22 cellular contexts compared by ENCODE assay signal in genomic region chr1:10396870-10397269, GRCh38. TPM values are rescaled to one million over a fixed set of nuclear protein-coding genes. Genes with fewer than 3 reads are reported as not detected.
DNase-seq lines count a peak whose midpoint lies in the region; ATAC-seq, FAIRE-seq and TF ChIP-seq lines count a peak whose summit lies in the region.
"Had no signal": no experiment of that assay in that cellular context is flagged by ENCODE, and none has a peak within 500 bp of the region (broad histone marks: within the 10 kb centered on the region; RNA-seq: fewer than 3 reads in every experiment).

No MANE protein-coding gene starts in this region.

- H3K27me3 Mint-ChIP-seq in activated naive CD8-positive, alpha-beta T cell, result no peaks in the 10 kb centered on the region
- no peaks in the 10 kb centered on the region for H3K27me3 Mint-ChIP-seq in activated naive CD8-positive, alpha-beta T cell treated with anti-CD3 and anti-CD28 coated beads, Interleukin-2, amount 50 U/mL, for 24 hours
- peaks cover 9% of the 10 kb centered on the region for H3K27me3 Mint-ChIP-seq in HFFc6 (ENCODE audit: insufficient read depth)
- H3K27me3 Mint-ChIP-seq: activated CD4-positive, alpha-beta T cell treated with anti-CD3 and anti-CD28 coated beads for 36 hours had no signal

- H3K27ac ChIP-seq in endothelial cell of umbilical vein (ENCODE audit: insufficient read depth, low read depth, low read length) (no peak overlapping the region), neutrophil (peak overlapping the region; percentile 96)
- H3K27ac ChIP-seq: epithelial cell of prostate had no signal

- no peaks in the 10 kb centered on the region for H4K20me1 ChIP-seq in endothelial cell of umbilical vein (replicated peaks; ENCODE audit: control insufficient read depth, extremely low read depth, insufficient read depth, low read length)

- H3K4me2 ChIP-seq in endothelial cell of umbilical vein (ENCODE audit: insufficient read depth, low read length), result no peak overlapping the region

- H3K9ac ChIP-seq in endothelial cell of umbilical vein (replicated peaks; ENCODE audit: extremely low read depth, insufficient read depth, low read length), result no peak overlapping the region

- no peak for ATAC-seq in activated naive CD8-positive, alpha-beta T cell treated with anti-CD3 and anti-CD28 coated beads, Interleukin-2, amount 50 U/mL, for 24 hours
- ATAC-seq: activated CD4-positive, alpha-beta T cell treated with anti-CD3 and anti-CD28 coated beads for 36 hours; HCT116; heart right ventricle; left lung had no signal

- intact Hi-C loops in endothelial cell of umbilical vein (cut with micrococcal nuclease), result no loop called here

- BruUV-seq in endothelial cell of umbilical vein (replicated peaks; lab: Mats Ljungman, UMichigan), result no TSS peak

- H3K9me3 ChIP-seq in endothelial cell of umbilical vein (replicated peaks; ENCODE audit: control insufficient read depth, insufficient read depth, low read length), result no peaks in the 10 kb centered on the region
- H3K9me3 ChIP-seq in neutrophil, result no peaks in the 10 kb centered on the region

- peak overlapping the region; percentile 48 for H3K4me3 Mint-ChIP-seq in activated naive CD8-positive, alpha-beta T cell
- no peak overlapping the region for H3K4me3 Mint-ChIP-seq in activated naive CD8-positive, alpha-beta T cell treated with anti-CD3 and anti-CD28 coated beads, Interleukin-2, amount 50 U/mL, for 24 hours
- H3K4me3 Mint-ChIP-seq in HFFc6, result peak overlapping the region; percentile 48

- H3K4me1 Mint-ChIP-seq in activated naive CD8-positive, alpha-beta T cell (ENCODE audit: low read depth), result peaks cover 20% of the 10 kb centered on the region
- H3K4me1 Mint-ChIP-seq in activated naive CD8-positive, alpha-beta T cell treated with anti-CD3 and anti-CD28 coated beads, Interleukin-2, amount 50 U/mL, for 24 hours, result peaks cover 23% of the 10 kb centered on the region
- peaks cover 26% of the 10 kb centered on the region for H3K4me1 Mint-ChIP-seq in HFFc6 (ENCODE audit: low read depth)

- TF ChIP-seq CTCF in HFFc6 (IDR thresholded peaks at IDR 0.05) (no peak), endothelial cell of umbilical vein (IDR thresholded peaks at IDR 0.05; ENCODE audit: extremely low read depth in 1 of 2, insufficient read depth in 1 of 2, low read depth in 1 of 2, low read length in 2 of 2) (no peak), neutrophil (IDR thresholded peaks at IDR 0.05) (no peak)

- H3K36me3 ChIP-seq in endothelial cell of umbilical vein (ENCODE audit: control insufficient read depth in 2 of 2, extremely low read depth in 1 of 2, insufficient read depth in 2 of 2, low read length in 2 of 2), result no peaks in the 10 kb centered on the region
- peaks cover 12% of the 10 kb centered on the region for H3K36me3 ChIP-seq in neutrophil

- CTCF ChIA-PET in endothelial cell of umbilical vein (lab: Charles Lee), result no interaction called here

- FAIRE-seq in endothelial cell of umbilical vein (lab: Jason Lieb, UNC), result peak; percentile 28

- no peaks in the 10 kb centered on the region for H3K9me3 Mint-ChIP-seq in activated naive CD8-positive, alpha-beta T cell (ENCODE audit: low read depth)
- H3K9me3 Mint-ChIP-seq in activated naive CD8-positive, alpha-beta T cell treated with anti-CD3 and anti-CD28 coated beads, Interleukin-2, amount 50 U/mL, for 24 hours, result no peaks in the 10 kb centered on the region
- H3K9me3 Mint-ChIP-seq in HFFc6, result peaks cover 9% of the 10 kb centered on the region

- dilution Hi-C loops in endothelial cell of umbilical vein (cut with MboI; ENCODE audit: extremely low pct_ligation_motif_present, low sequenced_read_pairs), result no loop called here

- DNase-seq in activated naive CD8-positive, alpha-beta T cell treated with anti-CD3 and anti-CD28 coated beads, Interleukin-2, amount 50 U/mL, for 24 hours, result no peak
- no peak for DNase-seq in HFFc6
- no peak for DNase-seq in endothelial cell of umbilical vein (ENCODE audit: low read depth, low spot score)
- DNase-seq in amniotic stem cell (lab: John Stamatoyannopoulos, UW), result no peak
- no peak for DNase-seq in NCI-H2107 treated with DMSO at 0.1 percent for 48 hours (lab: John Stamatoyannopoulos, UW; ENCODE audit: unreplicated experiment)
- no peak for DNase-seq in RKO (ENCODE audit: low spot score)
- DNase-seq: activated CD4-positive, alpha-beta T cell treated with anti-CD3 and anti-CD28 coated beads for 36 hours; DMS79 treated with DMSO at 0.1 percent for 48 hours; dorsolateral prefrontal cortex; heart right ventricle; KG1; left lung; NCI-H1694; NCI-H2227 treated with DMSO at 0.1 percent for 48 hours; NCI-H774; retina; stimulated activated CD4-positive, alpha-beta T cell treated with anti-CD3 and anti-CD28 coated beads, Interleukin-4, amount 100 ng/mL, for 1 hour; stimulated activated naive CD4-positive, alpha-beta T cell had no signal

- no peaks in the 10 kb centered on the region for H3K36me3 Mint-ChIP-seq in activated naive CD8-positive, alpha-beta T cell
- peaks cover 12% of the 10 kb centered on the region for H3K36me3 Mint-ChIP-seq in activated naive CD8-positive, alpha-beta T cell treated with anti-CD3 and anti-CD28 coated beads, Interleukin-2, amount 50 U/mL, for 24 hours (ENCODE audit: low read depth)
- peaks cover 26% of the 10 kb centered on the region for H3K36me3 Mint-ChIP-seq in HFFc6 (ENCODE audit: low read depth)

- peaks cover 18% of the 10 kb centered on the region for H3K4me1 ChIP-seq in endothelial cell of umbilical vein (ENCODE audit: control insufficient read depth, extremely low read depth, insufficient read depth, low read length)
- H3K4me1 ChIP-seq in neutrophil (ENCODE audit: control insufficient read depth in 1 of 2, insufficient read depth in 1 of 2, low read depth in 1 of 2, low read length in 1 of 2), result peaks cover 56 to 59% of the 10 kb centered on the region in 2 experiments

- H3K27ac Mint-ChIP-seq in activated naive CD8-positive, alpha-beta T cell, result no peak overlapping the region
- H3K27ac Mint-ChIP-seq in activated naive CD8-positive, alpha-beta T cell treated with anti-CD3 and anti-CD28 coated beads, Interleukin-2, amount 50 U/mL, for 24 hours, result no peak overlapping the region
- H3K27ac Mint-ChIP-seq in HFFc6, result no peak overlapping the region
- H3K27ac Mint-ChIP-seq: activated CD4-positive, alpha-beta T cell treated with anti-CD3 and anti-CD28 coated beads for 36 hours had no signal

- H2AFZ ChIP-seq in endothelial cell of umbilical vein (ENCODE audit: low read depth, low read length), result no peak overlapping the region

- TF ChIP-seq POLR2A in endothelial cell of umbilical vein (IDR thresholded peaks at IDR 0.05; ENCODE audit: low read depth, low read length), result no peak

- H3K9me1 ChIP-seq in endothelial cell of umbilical vein (replicated peaks; ENCODE audit: control insufficient read depth, extremely low read depth, insufficient read depth, low read length), result no peaks in the 10 kb centered on the region

- no peaks in the 10 kb centered on the region for H3K27me3 ChIP-seq in endothelial cell of umbilical vein (ENCODE audit: control insufficient read depth in 2 of 2, insufficient read depth in 2 of 2, low read length in 2 of 2)
- no peaks in the 10 kb centered on the region for H3K27me3 ChIP-seq in neutrophil
- H3K27me3 ChIP-seq: dorsolateral prefrontal cortex, heart right ventricle, left lung had no signal

- no peak overlapping the region for H3K4me3 ChIP-seq in endothelial cell of umbilical vein (replicated peaks in 1 of 3; ENCODE audit: insufficient read depth in 1 of 3, low read depth in 1 of 3, low read length in 3 of 3)
- peak overlapping the region; percentile 92 to 100 for H3K4me3 ChIP-seq in neutrophil (ENCODE audit: low read depth in 1 of 2, low read length in 1 of 2)

- peaks cover 27% of the 10 kb centered on the region for H3K79me2 ChIP-seq in endothelial cell of umbilical vein (ENCODE audit: control insufficient read depth, insufficient read depth, low read length)

- POLR2A ChIA-PET in endothelial cell of umbilical vein (lab: Charles Lee), result no interaction called here

TF ChIP-seq in endothelial cell of umbilical vein, 7 proteins besides CTCF, POLR2A, EP300 and RAD21 (continues in another document):
- no peak for TF ChIP-seq POLR2AphosphoS5 (IDR thresholded peaks at IDR 0.05; ENCODE audit: insufficient read depth, low read depth, low read length)

RNA-seq across cellular contexts. Expression of gene PGD, which starts 2.0 kb away (rescaled TPM):
- 100 to 1,000 TPM; 131 to 235 (median 220) TPM for total RNA-seq in HFFc6 (2021; fragmentation: NEBNext Ultra II Directional; extraction: Animal tissue kit (Norgen Biotek cat#: 25700))
- total RNA-seq in endothelial cell of umbilical vein, result 303 and 307 TPM in 2 replicates
- polyA plus RNA-seq in endothelial cell of umbilical vein, result 189 and 196 TPM in 2 replicates
- polyA plus RNA-seq in endothelial cell of umbilical vein (2011; cell fraction: cytosol; rRNA removed), result 153 and 175 TPM in 2 replicates
- polyA plus RNA-seq in endothelial cell of umbilical vein (2011; cell fraction: nucleus; rRNA removed), result 121 and 149 TPM in 2 replicates
- 280 and 365 TPM in 2 replicates for polyA plus RNA-seq in endothelial cell of umbilical vein (2012)
- 206 and 248 TPM in 2 replicates for polyA minus RNA-seq in endothelial cell of umbilical vein
- 66.0 TPM for polyA minus RNA-seq in endothelial cell of umbilical vein (2011; cell fraction: cytosol; rRNA and poly(A)+ RNA removed)
- 59.0 and 66.0 TPM in 2 replicates for polyA minus RNA-seq in endothelial cell of umbilical vein (2011; cell fraction: nucleus; rRNA and poly(A)+ RNA removed)

RNA-seq across cellular contexts. Expression of gene CENPS, which starts 33.4 kb away (rescaled TPM):
- total RNA-seq in HFFc6 (2021; fragmentation: NEBNext Ultra II Directional; extraction: Animal tissue kit (Norgen Biotek cat#: 25700)), result 10 to 100 TPM; 24.3 to 31.0 (median 27.3) TPM
- 16.2 and 17.0 TPM in 2 replicates for total RNA-seq in endothelial cell of umbilical vein
- 8.7 and 10.2 TPM in 2 replicates for polyA plus RNA-seq in endothelial cell of umbilical vein
- 9.0 and 11.3 TPM in 2 replicates for polyA plus RNA-seq in endothelial cell of umbilical vein (2011; cell fraction: cytosol; rRNA removed)
- polyA plus RNA-seq in endothelial cell of umbilical vein (2011; cell fraction: nucleus; rRNA removed), result 4.8 and 5.6 TPM in 2 replicates
- 12.6 and 17.0 TPM in 2 replicates for polyA plus RNA-seq in endothelial cell of umbilical vein (2012)
- 1.0 and 1.2 TPM in 2 replicates for polyA minus RNA-seq in endothelial cell of umbilical vein
- 9.5 TPM for polyA minus RNA-seq in endothelial cell of umbilical vein (2011; cell fraction: cytosol; rRNA and poly(A)+ RNA removed)
- 3.4 and 10.4 TPM in 2 replicates for polyA minus RNA-seq in endothelial cell of umbilical vein (2011; cell fraction: nucleus; rRNA and poly(A)+ RNA removed)

RNA-seq across cellular contexts. Expression of gene CORT, which starts 53.0 kb away (rescaled TPM):
- total RNA-seq in HFFc6 (2021; fragmentation: NEBNext Ultra II Directional; extraction: Animal tissue kit (Norgen Biotek cat#: 25700)), result under 1 TPM in 2 of 6 experiments, not detected in 4; 0.43 TPM
- not detected in 2 replicates for total RNA-seq in endothelial cell of umbilical vein
- 0.11 TPM in 1 of 2 replicates, not detected in the other for polyA plus RNA-seq in endothelial cell of umbilical vein
- 0.14 and 0.18 TPM in 2 replicates for polyA plus RNA-seq in endothelial cell of umbilical vein (2011; cell fraction: cytosol; rRNA removed)
- polyA plus RNA-seq in endothelial cell of umbilical vein (2011; cell fraction: nucleus; rRNA removed), result 0.51 and 0.69 TPM in 2 replicates
- not detected in 2 replicates for polyA plus RNA-seq in endothelial cell of umbilical vein (2012)
- not detected in 2 replicates for polyA minus RNA-seq in endothelial cell of umbilical vein
- polyA minus RNA-seq in endothelial cell of umbilical vein (2011; cell fraction: cytosol; rRNA and poly(A)+ RNA removed), result not detected
- polyA minus RNA-seq in endothelial cell of umbilical vein (2011; cell fraction: nucleus; rRNA and poly(A)+ RNA removed), result 0.87 TPM in 1 of 2 replicates, not detected in the other

Comparison
In these comparisons a context has a peak if more than half of its experiments do, and no peak if none do; other contexts are left out.
1. H3K4me3 ChIP-seq: peak in neutrophil (2 of 2); none in endothelial cell of umbilical vein (0 of 3).